7 cellular contexts compared by ENCODE assay signal in the genomic region with DNA sequence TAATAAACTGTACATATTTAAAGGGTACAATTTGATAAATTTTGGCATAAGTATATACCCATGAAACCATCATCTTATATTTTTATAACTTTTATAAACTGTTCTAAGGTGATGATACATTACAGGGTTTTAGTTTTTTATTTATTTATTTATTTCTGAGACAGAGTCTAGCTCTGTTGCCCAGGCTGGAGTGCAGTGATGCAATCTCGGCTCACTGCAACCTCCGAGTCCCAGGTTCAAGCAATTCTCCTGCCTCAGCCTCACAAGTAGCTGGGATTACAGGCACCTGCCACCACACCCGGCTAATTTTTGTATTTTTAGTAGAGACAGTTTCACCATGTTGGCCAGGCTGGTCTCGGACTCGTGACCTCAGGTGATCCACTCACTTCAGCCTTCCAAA. TPM values are rescaled to one million over a fixed set of nuclear protein-coding genes. Genes with fewer than 3 reads are reported as not detected.
DNase-seq lines count a peak whose midpoint lies in the region; ATAC-seq, FAIRE-seq and TF ChIP-seq lines count a peak whose summit lies in the region.
"Not testable (repeated sequence)": the region's sequence is repeated elsewhere in the genome, so short reads cannot be mapped to it uniquely, and the experiment has no call there.
"Had no signal": no experiment of that assay in that cellular context is flagged by ENCODE, and none has a peak within 500 bp of the region (broad histone marks: within the 10 kb centered on the region; RNA-seq: fewer than 3 reads in every experiment).

No MANE protein-coding gene starts in this region.

- not testable (repeated sequence) for H3K4me3 Mint-ChIP-seq in activated CD8-positive, alpha-beta T cell treated with anti-CD3 and anti-CD28 coated beads, Interleukin-2, amount 10 ng/mL, durations not matched to agents 7 days and 5 days; stimulated activated naive CD8-positive, alpha-beta T cell treated with anti-CD3 and anti-CD28 coated beads, Interleukin-15, amount 100 ng/mL, for 72 hours
- peak overlapping the region in 3 of 5 experiments; percentile 16 to 52 (median 30) for H3K4me3 Mint-ChIP-seq in brain

- not testable (repeated sequence) for H3K9ac ChIP-seq in HepG2 (ENCODE audit: insufficient read depth, low read depth, low read length)

- H3K27me3 Mint-ChIP-seq in activated CD8-positive, alpha-beta T cell treated with anti-CD3 and anti-CD28 coated beads, Interleukin-2, amount 10 ng/mL, durations not matched to agents 7 days and 5 days (ENCODE audit: low read depth); brain; stimulated activated naive CD8-positive, alpha-beta T cell treated with anti-CD3 and anti-CD28 coated beads, Interleukin-15, amount 100 ng/mL, for 72 hours: not testable (repeated sequence)

- H4K20me1 ChIP-seq in PC-9 (ENCODE audit: insufficient read depth); HepG2 (ENCODE audit: insufficient read depth, low read length): not testable (repeated sequence)

- TF ChIP-seq CTCF in A549 (IDR thresholded peaks at IDR 0.05); PC-9 (conservative IDR thresholded peaks at IDR 0.05); brain (conservative IDR thresholded peaks at IDR 0.05); HepG2 (CRISPR knock-in tag; IDR thresholded peaks at IDR 0.05): not testable (repeated sequence)

- H3K36me3 Mint-ChIP-seq in activated CD8-positive, alpha-beta T cell treated with anti-CD3 and anti-CD28 coated beads, Interleukin-2, amount 10 ng/mL, durations not matched to agents 7 days and 5 days (ENCODE audit: low read depth): peaks cover 37% of the 10 kb centered on the region
- not testable (repeated sequence) for H3K36me3 Mint-ChIP-seq in brain

- H3K4me2 ChIP-seq in A549; PC-9; HepG2 (ENCODE audit: low read depth, low read length): not testable (repeated sequence)

- POLR2A ChIA-PET in A549 (lab: Yijun Ruan, JAX) (interaction anchor here (7.0 kb wide), 1 partner anchor 14 kb away, joined by 70 read pairs; no protein-coding TSS in a partner anchor), PC-9 (lab: Charles Lee; ENCODE audit: unreplicated experiment) (interaction anchor here (0.7 kb wide), 1 partner anchor 39 kb away, joined by 4 read pairs; no protein-coding TSS in a partner anchor), HepG2 (lab: Yijun Ruan, JAX) (interaction anchor here (1.0 to 1.9 kb wide), 4 partner anchors 11 to 51 kb away, joined by 3 to 9 read pairs (median 4); no protein-coding TSS in a partner anchor)
- POLR2A ChIA-PET in activated CD8-positive, alpha-beta T cell treated with anti-CD3 and anti-CD28 coated beads, Interleukin-2, amount 10 ng/mL, durations not matched to agents 7 days and 5 days (lab: Charles Lee): interaction anchor here (0.9 kb wide), 1 partner anchor 14 kb away, joined by 3 read pairs; no protein-coding TSS in a partner anchor

- not testable (repeated sequence) for ATAC-seq in A549; activated CD8-positive, alpha-beta T cell treated with anti-CD3 and anti-CD28 coated beads, Interleukin-2, amount 10 ng/mL, durations not matched to agents 7 days and 5 days; HepG2; stimulated activated naive CD8-positive, alpha-beta T cell treated with anti-CD3 and anti-CD28 coated beads, Interleukin-15, amount 100 ng/mL, for 72 hours

- not testable (repeated sequence) for DNase-seq in A549 (ENCODE audit: low read depth in 1 of 2, low spot score in 1 of 2); PC-9; activated CD8-positive, alpha-beta T cell treated with anti-CD3 and anti-CD28 coated beads, Interleukin-2, amount 10 ng/mL, durations not matched to agents 7 days and 5 days; HepG2 (ENCODE audit: low spot score); stimulated activated naive CD8-positive, alpha-beta T cell treated with anti-CD3 and anti-CD28 coated beads, Interleukin-15, amount 100 ng/mL, for 72 hours

- FAIRE-seq in A549 (lab: Jason Lieb, UNC); HepG2 (lab: Jason Lieb, UNC): not testable (repeated sequence)

- intact Hi-C loops in PC-9 (cut with micrococcal nuclease; ENCODE audit: unreplicated experiment); HepG2 (cut with micrococcal nuclease; ENCODE audit: unreplicated experiment): not testable (repeated sequence)

- WGBS in A549 (ENCODE audit: missing lambda C conversion rate): 88% methylated on average over 5 of the region's 5 CpGs
- WGBS in HepG2 (ENCODE audit: low lambda C conversion rate): 91% methylated on average over 5 of the region's 5 CpGs

- not testable (repeated sequence) for H3K36me3 ChIP-seq in PC-9 (ENCODE audit: low read depth)
- peaks cover 6 to 18% of the 10 kb centered on the region in 2 experiments; a peak in 4 of 5 replicates for H3K36me3 ChIP-seq in HepG2 (replicated peaks in 1 of 2; ENCODE audit: control insufficient read depth in 1 of 2, insufficient read depth in 2 of 2, low read length in 2 of 2)

- BruUV-seq in PC-9 (replicated peaks; lab: Mats Ljungman, UMichigan); HepG2 (replicated peaks; lab: Mats Ljungman, UMichigan): not testable (repeated sequence)

- CTCF ChIA-PET in A549 (lab: Yijun Ruan, JAX): interaction anchor here (1.1 to 62.2 kb wide), 5 partner anchors 9 to 166 kb away, joined by 3 to 3429 read pairs (median 154); a partner anchor contains a TSS
- CTCF ChIA-PET in PC-9 (lab: Charles Lee): interaction anchor here (0.6 kb wide), 1 partner anchor 23 kb away, joined by 3 read pairs; no protein-coding TSS in a partner anchor
- CTCF ChIA-PET in activated CD8-positive, alpha-beta T cell treated with anti-CD3 and anti-CD28 coated beads, Interleukin-2, amount 10 ng/mL, durations not matched to agents 7 days and 5 days (lab: Charles Lee): interaction anchor here (3.1 to 6.0 kb wide), 2 partner anchors 14 to 167 kb away, joined by 24 to 29 read pairs; no protein-coding TSS in a partner anchor
- CTCF ChIA-PET in HepG2 (lab: Yijun Ruan, JAX; ENCODE audit: low intra/inter-chr PET ratio, low total read pairs): not testable (repeated sequence)

- H2AFZ ChIP-seq in PC-9; HepG2 (ENCODE audit: low read length): not testable (repeated sequence)

- peaks cover 72% of the 10 kb centered on the region for H3K4me1 ChIP-seq in A549
- peaks cover 41% of the 10 kb centered on the region for H3K4me1 ChIP-seq in PC-9 (replicated peaks; ENCODE audit: insufficient read depth)
- H3K4me1 ChIP-seq in HepG2 (ENCODE audit: insufficient read depth, low read length): peaks cover 27% of the 10 kb centered on the region

- not testable (repeated sequence) for TF ChIP-seq POLR2A in A549 (IDR thresholded peaks at IDR 0.05; ENCODE audit: low read length); HepG2 (IDR thresholded peaks at IDR 0.05; ENCODE audit: insufficient read depth in 1 of 2, low read depth in 2 of 2, low read length in 2 of 2)

- H3K27ac Mint-ChIP-seq in activated CD8-positive, alpha-beta T cell treated with anti-CD3 and anti-CD28 coated beads, Interleukin-2, amount 10 ng/mL, durations not matched to agents 7 days and 5 days: peak overlapping the region; percentile 52
- peak overlapping the region in 2 of 5 experiments; percentile 50 to 66 for H3K27ac Mint-ChIP-seq in brain
- peak overlapping the region; percentile 52 to 94 for H3K27ac Mint-ChIP-seq in stimulated activated naive CD8-positive, alpha-beta T cell treated with anti-CD3 and anti-CD28 coated beads, Interleukin-15, amount 100 ng/mL, for 72 hours

- H3K79me2 ChIP-seq in PC-9 (ENCODE audit: low read depth): peaks cover 41% of the 10 kb centered on the region
- H3K79me2 ChIP-seq in HepG2 (ENCODE audit: insufficient read depth, low read length): not testable (repeated sequence)

- not testable (repeated sequence) for H3K27me3 ChIP-seq in PC-9 (ENCODE audit: insufficient read depth, low read depth); HepG2 (ENCODE audit: control insufficient read depth in 1 of 2, insufficient read depth in 2 of 2, low read length in 2 of 2)

- TF ChIP-seq RAD21 in A549 (conservative IDR thresholded peaks at IDR 0.05 in 1 of 2, IDR thresholded peaks at IDR 0.05 in 1 of 2); HepG2 (CRISPR knock-in tag; IDR thresholded peaks at IDR 0.05): not testable (repeated sequence)

- H3K27ac ChIP-seq in A549 (peak overlapping the region; percentile 3 to 97; a peak in 3 of 6 replicates), PC-9 (peak overlapping the region; percentile 21; the same call in 1 of the 2 replicates)
- not testable (repeated sequence) for H3K27ac ChIP-seq in HepG2 (ENCODE audit: extremely low read length, insufficient read depth, low read length)

- not testable (repeated sequence) for H3K4me3 ChIP-seq in A549; PC-9; HepG2 (replicated peaks in 1 of 3; ENCODE audit: insufficient read depth in 1 of 3, low read depth in 2 of 3, low read length in 3 of 3)

- peaks cover 50% of the 10 kb centered on the region for H3K4me1 Mint-ChIP-seq in activated CD8-positive, alpha-beta T cell treated with anti-CD3 and anti-CD28 coated beads, Interleukin-2, amount 10 ng/mL, durations not matched to agents 7 days and 5 days (ENCODE audit: low read depth)
- H3K4me1 Mint-ChIP-seq in brain: peaks cover 14% of the 10 kb centered on the region
- H3K4me1 Mint-ChIP-seq in stimulated activated naive CD8-positive, alpha-beta T cell treated with anti-CD3 and anti-CD28 coated beads, Interleukin-15, amount 100 ng/mL, for 72 hours: peaks cover 65% of the 10 kb centered on the region

- in situ Hi-C loops in HepG2 (cut with HindIII; ENCODE audit: extremely low pct_ligation_motif_present, low pct_unique_long_range_greater_than_20kb): not testable (repeated sequence)

- peaks cover 69% of the 10 kb centered on the region for H3F3A ChIP-seq in PC-9 (ENCODE audit: insufficient read depth, low read depth)

- not testable (repeated sequence) for TF ChIP-seq EP300 in A549 (IDR thresholded peaks at IDR 0.05); HepG2 (IDR thresholded peaks at IDR 0.05; ENCODE audit: low read depth in 2 of 2, low read length in 2 of 2); HepG2 (CRISPR knock-in tag; IDR thresholded peaks at IDR 0.05; ENCODE audit: borderline replicate concordance)

- H3K9me2 ChIP-seq in PC-9 (ENCODE audit: insufficient read depth): not testable (repeated sequence)

- H3K9me3 Mint-ChIP-seq in activated CD8-positive, alpha-beta T cell treated with anti-CD3 and anti-CD28 coated beads, Interleukin-2, amount 10 ng/mL, durations not matched to agents 7 days and 5 days (ENCODE audit: insufficient read depth); brain; stimulated activated naive CD8-positive, alpha-beta T cell treated with anti-CD3 and anti-CD28 coated beads, Interleukin-15, amount 100 ng/mL, for 72 hours: not testable (repeated sequence)

- not testable (repeated sequence) for H3K9me3 ChIP-seq in A549; PC-9 (ENCODE audit: insufficient read depth, low read depth); HepG2 (ENCODE audit: low read length)

RNA-seq across cellular contexts. Expression of a gene that starts 3.6 kb away (rescaled TPM):
- polyA plus RNA-seq in A549 (2011; rRNA removed): 54.5 and 73.7 TPM in 2 replicates
- polyA plus RNA-seq in A549 (2012; cell fraction: cytosol; rRNA removed): 174 and 199 TPM in 2 replicates
- 280 and 344 TPM in 2 replicates for polyA plus RNA-seq in A549 (2012; cell fraction: nucleus; rRNA removed)
- 83.8 to 92.2 TPM (median 91.4 TPM) in 3 replicates for polyA plus RNA-seq in A549 (2017; fragmentation: RNase III; extraction: RNeasy Plus Mini Kit Qiagen cat#74134 plus additional on column Dnase treatment)
- polyA minus RNA-seq in A549 (2011; rRNA and poly(A)+ RNA removed): 31.1 and 36.1 TPM in 2 replicates
- 38.6 and 52.3 TPM in 2 replicates for total RNA-seq in PC-9 (2021)
- total RNA-seq in activated CD8-positive, alpha-beta T cell treated with anti-CD3 and anti-CD28 coated beads, Interleukin-2, amount 10 ng/mL, durations not matched to agents 7 days and 5 days: 10 to 100 TPM; 68.5 to 68.8 TPM
- polyA plus RNA-seq in brain (ENCODE audit: insufficient read depth, low read depth, low replicate concordance): 38.9 TPM
- total RNA-seq in HepG2 (2016; rRNA removed; fragmentation: Illumina TruSeq; extraction: Trizol): 31.4 and 48.6 TPM in 2 replicates
- 21.9 and 22.5 TPM in 2 replicates for total RNA-seq in HepG2 (2016; cell fraction: cytosol; rRNA removed; fragmentation: Illumina TruSeq; extraction: Trizol; ENCODE audit: low read depth)
- total RNA-seq in HepG2 (2016; cell fraction: insoluble cytoplasmic fraction; rRNA removed; fragmentation: Illumina TruSeq; extraction: Trizol): 34.5 and 55.6 TPM in 2 replicates
- 26.2 and 30.0 TPM in 2 replicates for total RNA-seq in HepG2 (2016; cell fraction: membrane; rRNA removed; fragmentation: Illumina TruSeq; extraction: Trizol)
- total RNA-seq in HepG2 (2016; cell fraction: nucleus; rRNA removed; fragmentation: Illumina TruSeq; extraction: Trizol): 41.8 and 49.7 TPM in 2 replicates
- polyA plus RNA-seq in HepG2 (2011; rRNA removed): 42.8 and 42.9 TPM in 2 replicates
- 24.5 and 47.2 TPM in 2 replicates for polyA plus RNA-seq in HepG2 (2011; cell fraction: cytosol; rRNA removed)
- 143 and 153 TPM in 2 replicates for polyA plus RNA-seq in HepG2 (2011; cell fraction: nucleus; rRNA removed)
- polyA plus RNA-seq in HepG2 (2012): 22.5 and 24.0 TPM in 2 replicates
- 20.3 and 23.1 TPM in 2 replicates for polyA plus RNA-seq in HepG2 (2016; cell fraction: cytosol; fragmentation: Illumina TruSeq; extraction: Trizol; ENCODE audit: low read depth)
- 30.7 and 32.5 TPM in 2 replicates for polyA plus RNA-seq in HepG2 (2016; cell fraction: insoluble cytoplasmic fraction; fragmentation: Illumina TruSeq; extraction: Trizol; ENCODE audit: low read depth)
- 20.1 and 23.2 TPM in 2 replicates for polyA plus RNA-seq in HepG2 (2016; cell fraction: membrane; fragmentation: Illumina TruSeq; extraction: Trizol; ENCODE audit: low read depth)
- 95.9 and 100 TPM in 2 replicates for polyA plus RNA-seq in HepG2 (2016; cell fraction: nucleus; fragmentation: Illumina TruSeq; extraction: Trizol; ENCODE audit: insufficient read depth, low read depth)
- 14.0 and 27.7 TPM in 2 replicates for polyA minus RNA-seq in HepG2 (2011; rRNA and poly(A)+ RNA removed; ENCODE audit: low replicate concordance)
- polyA minus RNA-seq in HepG2 (2011; cell fraction: cytosol; rRNA and poly(A)+ RNA removed): 5.2 and 5.9 TPM in 2 replicates
- 21.5 and 23.6 TPM in 2 replicates for polyA minus RNA-seq in HepG2 (2011; cell fraction: nucleus; rRNA and poly(A)+ RNA removed)

RNA-seq across cellular contexts. Expression of a gene that starts 18.2 kb away (rescaled TPM):
- polyA plus RNA-seq in A549 (2011; rRNA removed) (8.5 and 9.5 TPM in 2 replicates), A549 (2017; fragmentation: RNase III; extraction: RNeasy Plus Mini Kit Qiagen cat#74134 plus additional on column Dnase treatment) (11.3 to 13.1 TPM (median 12.6 TPM) in 3 replicates), brain (ENCODE audit: insufficient read depth, low read depth, low replicate concordance) (17.8 TPM), HepG2 (2011; rRNA removed) (3.9 and 5.1 TPM in 2 replicates)
- 11.0 and 13.2 TPM in 2 replicates for polyA plus RNA-seq in A549 (2012; cell fraction: cytosol; rRNA removed)
- polyA plus RNA-seq in A549 (2012; cell fraction: nucleus; rRNA removed): 16.6 and 18.3 TPM in 2 replicates
- 14.3 and 15.2 TPM in 2 replicates for polyA minus RNA-seq in A549 (2011; rRNA and poly(A)+ RNA removed)
- total RNA-seq in PC-9 (2021) (19.2 and 20.5 TPM in 2 replicates), HepG2 (2016; rRNA removed; fragmentation: Illumina TruSeq; extraction: Trizol) (4.2 and 4.4 TPM in 2 replicates)
- total RNA-seq in activated CD8-positive, alpha-beta T cell treated with anti-CD3 and anti-CD28 coated beads, Interleukin-2, amount 10 ng/mL, durations not matched to agents 7 days and 5 days: 10 to 100 TPM; 16.1 to 17.0 TPM
- 1.8 TPM in 2 replicates for total RNA-seq in HepG2 (2016; cell fraction: cytosol; rRNA removed; fragmentation: Illumina TruSeq; extraction: Trizol; ENCODE audit: low read depth)
- total RNA-seq in HepG2 (2016; cell fraction: insoluble cytoplasmic fraction; rRNA removed; fragmentation: Illumina TruSeq; extraction: Trizol): 4.1 and 4.5 TPM in 2 replicates
- 3.8 and 4.0 TPM in 2 replicates for total RNA-seq in HepG2 (2016; cell fraction: membrane; rRNA removed; fragmentation: Illumina TruSeq; extraction: Trizol)
- total RNA-seq in HepG2 (2016; cell fraction: nucleus; rRNA removed; fragmentation: Illumina TruSeq; extraction: Trizol): 3.8 and 3.9 TPM in 2 replicates
- polyA plus RNA-seq in HepG2 (2011; cell fraction: cytosol; rRNA removed): 4.8 TPM in 2 replicates
- polyA plus RNA-seq in HepG2 (2011; cell fraction: nucleus; rRNA removed): 6.2 and 6.9 TPM in 2 replicates
- polyA plus RNA-seq in HepG2 (2012): 6.6 and 10.2 TPM in 2 replicates
- polyA plus RNA-seq in HepG2 (2016; cell fraction: cytosol; fragmentation: Illumina TruSeq; extraction: Trizol; ENCODE audit: low read depth): 2.1 and 2.2 TPM in 2 replicates
- 8.6 and 11.0 TPM in 2 replicates for polyA plus RNA-seq in HepG2 (2016; cell fraction: insoluble cytoplasmic fraction; fragmentation: Illumina TruSeq; extraction: Trizol; ENCODE audit: low read depth)
- polyA plus RNA-seq in HepG2 (2016; cell fraction: membrane; fragmentation: Illumina TruSeq; extraction: Trizol; ENCODE audit: low read depth): 4.0 and 4.8 TPM in 2 replicates
- polyA plus RNA-seq in HepG2 (2016; cell fraction: nucleus; fragmentation: Illumina TruSeq; extraction: Trizol; ENCODE audit: insufficient read depth, low read depth): 7.7 and 8.7 TPM in 2 replicates
- 9.1 and 17.2 TPM in 2 replicates for polyA minus RNA-seq in HepG2 (2011; rRNA and poly(A)+ RNA removed; ENCODE audit: low replicate concordance)
- 4.5 and 4.6 TPM in 2 replicates for polyA minus RNA-seq in HepG2 (2011; cell fraction: cytosol; rRNA and poly(A)+ RNA removed)
- 7.9 and 8.1 TPM in 2 replicates for polyA minus RNA-seq in HepG2 (2011; cell fraction: nucleus; rRNA and poly(A)+ RNA removed)

RNA-seq across cellular contexts. Expression of a gene that starts 26.4 kb away (rescaled TPM):
- polyA plus RNA-seq in A549 (2011; rRNA removed) (141 and 196 TPM in 2 replicates), A549 (2017; fragmentation: RNase III; extraction: RNeasy Plus Mini Kit Qiagen cat#74134 plus additional on column Dnase treatment) (623 to 739 TPM (median 629 TPM) in 3 replicates), brain (ENCODE audit: insufficient read depth, low read depth, low replicate concordance) (609 TPM), HepG2 (2011; rRNA removed) (32.1 and 43.3 TPM in 2 replicates)
- polyA plus RNA-seq in A549 (2012; cell fraction: cytosol; rRNA removed): 483 and 502 TPM in 2 replicates
- 360 and 387 TPM in 2 replicates for polyA plus RNA-seq in A549 (2012; cell fraction: nucleus; rRNA removed)
- 49.1 and 91.6 TPM in 2 replicates for polyA minus RNA-seq in A549 (2011; rRNA and poly(A)+ RNA removed)
- total RNA-seq in PC-9 (2021) (250 and 277 TPM in 2 replicates), HepG2 (2016; rRNA removed; fragmentation: Illumina TruSeq; extraction: Trizol) (237 and 256 TPM in 2 replicates)
- total RNA-seq in activated CD8-positive, alpha-beta T cell treated with anti-CD3 and anti-CD28 coated beads, Interleukin-2, amount 10 ng/mL, durations not matched to agents 7 days and 5 days: 100 to 1,000 TPM; 301 to 319 TPM
- 86.3 and 92.6 TPM in 2 replicates for total RNA-seq in HepG2 (2016; cell fraction: cytosol; rRNA removed; fragmentation: Illumina TruSeq; extraction: Trizol; ENCODE audit: low read depth)
- 209 and 270 TPM in 2 replicates for total RNA-seq in HepG2 (2016; cell fraction: insoluble cytoplasmic fraction; rRNA removed; fragmentation: Illumina TruSeq; extraction: Trizol)
- total RNA-seq in HepG2 (2016; cell fraction: membrane; rRNA removed; fragmentation: Illumina TruSeq; extraction: Trizol): 67.0 and 88.4 TPM in 2 replicates
- total RNA-seq in HepG2 (2016; cell fraction: nucleus; rRNA removed; fragmentation: Illumina TruSeq; extraction: Trizol): 98.2 and 106 TPM in 2 replicates
- polyA plus RNA-seq in HepG2 (2011; cell fraction: cytosol; rRNA removed): 92.3 and 100 TPM in 2 replicates
- polyA plus RNA-seq in HepG2 (2011; cell fraction: nucleus; rRNA removed): 38.5 and 41.1 TPM in 2 replicates
- polyA plus RNA-seq in HepG2 (2012): 103 and 127 TPM in 2 replicates
- 83.0 and 101 TPM in 2 replicates for polyA plus RNA-seq in HepG2 (2016; cell fraction: cytosol; fragmentation: Illumina TruSeq; extraction: Trizol; ENCODE audit: low read depth)
- polyA plus RNA-seq in HepG2 (2016; cell fraction: insoluble cytoplasmic fraction; fragmentation: Illumina TruSeq; extraction: Trizol; ENCODE audit: low read depth): 221 and 271 TPM in 2 replicates
- 58.3 and 84.5 TPM in 2 replicates for polyA plus RNA-seq in HepG2 (2016; cell fraction: membrane; fragmentation: Illumina TruSeq; extraction: Trizol; ENCODE audit: low read depth)
- polyA plus RNA-seq in HepG2 (2016; cell fraction: nucleus; fragmentation: Illumina TruSeq; extraction: Trizol; ENCODE audit: insufficient read depth, low read depth): 169 and 181 TPM in 2 replicates
- 28.4 and 46.4 TPM in 2 replicates for polyA minus RNA-seq in HepG2 (2011; rRNA and poly(A)+ RNA removed; ENCODE audit: low replicate concordance)
- 50.6 and 65.7 TPM in 2 replicates for polyA minus RNA-seq in HepG2 (2011; cell fraction: cytosol; rRNA and poly(A)+ RNA removed)
- 30.4 and 32.2 TPM in 2 replicates for polyA minus RNA-seq in HepG2 (2011; cell fraction: nucleus; rRNA and poly(A)+ RNA removed)

RNA-seq across cellular contexts. Expression of a gene that starts 40.2 kb away (rescaled TPM):
- polyA plus RNA-seq in A549 (2011; rRNA removed) (19.0 and 20.1 TPM in 2 replicates), A549 (2017; fragmentation: RNase III; extraction: RNeasy Plus Mini Kit Qiagen cat#74134 plus additional on column Dnase treatment) (19.5 to 27.6 TPM (median 27.2 TPM) in 3 replicates), brain (ENCODE audit: insufficient read depth, low read depth, low replicate concordance) (0.27 TPM), HepG2 (2011; rRNA removed) (5.6 and 10.9 TPM in 2 replicates)
- 33.8 and 57.1 TPM in 2 replicates for polyA plus RNA-seq in A549 (2012; cell fraction: cytosol; rRNA removed)
- polyA plus RNA-seq in A549 (2012; cell fraction: nucleus; rRNA removed): 110 and 141 TPM in 2 replicates
- polyA minus RNA-seq in A549 (2011; rRNA and poly(A)+ RNA removed): 22.9 and 29.3 TPM in 2 replicates
- total RNA-seq in PC-9 (2021) (70.2 and 88.5 TPM in 2 replicates), HepG2 (2016; rRNA removed; fragmentation: Illumina TruSeq; extraction: Trizol) (0.42 and 0.69 TPM in 2 replicates)
- total RNA-seq in activated CD8-positive, alpha-beta T cell treated with anti-CD3 and anti-CD28 coated beads, Interleukin-2, amount 10 ng/mL, durations not matched to agents 7 days and 5 days: 1 to 10 TPM; 4.6 to 5.4 TPM
- 0.20 TPM in 1 of 2 replicates, not detected in the other for total RNA-seq in HepG2 (2016; cell fraction: cytosol; rRNA removed; fragmentation: Illumina TruSeq; extraction: Trizol; ENCODE audit: low read depth)
- total RNA-seq in HepG2 (2016; cell fraction: insoluble cytoplasmic fraction; rRNA removed; fragmentation: Illumina TruSeq; extraction: Trizol): 0.18 and 0.41 TPM in 2 replicates
- total RNA-seq in HepG2 (2016; cell fraction: membrane; rRNA removed; fragmentation: Illumina TruSeq; extraction: Trizol): 0.41 and 0.56 TPM in 2 replicates
- 0.50 and 0.63 TPM in 2 replicates for total RNA-seq in HepG2 (2016; cell fraction: nucleus; rRNA removed; fragmentation: Illumina TruSeq; extraction: Trizol)
- 5.4 and 6.9 TPM in 2 replicates for polyA plus RNA-seq in HepG2 (2011; cell fraction: cytosol; rRNA removed)
- polyA plus RNA-seq in HepG2 (2011; cell fraction: nucleus; rRNA removed): 29.9 and 34.7 TPM in 2 replicates
- 2.2 and 2.9 TPM in 2 replicates for polyA plus RNA-seq in HepG2 (2012)
- polyA plus RNA-seq in HepG2 (2016; cell fraction: cytosol; fragmentation: Illumina TruSeq; extraction: Trizol; ENCODE audit: low read depth): 0.05 and 0.19 TPM in 2 replicates
- polyA plus RNA-seq in HepG2 (2016; cell fraction: insoluble cytoplasmic fraction; fragmentation: Illumina TruSeq; extraction: Trizol; ENCODE audit: low read depth): 0.27 and 0.41 TPM in 2 replicates
- 0.14 and 0.18 TPM in 2 replicates for polyA plus RNA-seq in HepG2 (2016; cell fraction: membrane; fragmentation: Illumina TruSeq; extraction: Trizol; ENCODE audit: low read depth)
- polyA plus RNA-seq in HepG2 (2016; cell fraction: nucleus; fragmentation: Illumina TruSeq; extraction: Trizol; ENCODE audit: insufficient read depth, low read depth): 0.77 and 1.00 TPM in 2 replicates
- 20.1 and 31.6 TPM in 2 replicates for polyA minus RNA-seq in HepG2 (2011; rRNA and poly(A)+ RNA removed; ENCODE audit: low replicate concordance)
- 4.4 and 5.7 TPM in 2 replicates for polyA minus RNA-seq in HepG2 (2011; cell fraction: cytosol; rRNA and poly(A)+ RNA removed)
- 7.1 and 7.5 TPM in 2 replicates for polyA minus RNA-seq in HepG2 (2011; cell fraction: nucleus; rRNA and poly(A)+ RNA removed)
- total RNA-seq: A172 had no signal

RNA-seq across cellular contexts. Expression of a gene that starts 54.8 kb away (rescaled TPM):
- polyA plus RNA-seq in A549 (2011; rRNA removed): 400 and 545 TPM in 2 replicates
- polyA plus RNA-seq in A549 (2012; cell fraction: cytosol; rRNA removed): 90.1 and 91.1 TPM in 2 replicates
- 21.1 and 34.7 TPM in 2 replicates for polyA plus RNA-seq in A549 (2012; cell fraction: nucleus; rRNA removed)
- 452 to 573 TPM (median 525 TPM) in 3 replicates for polyA plus RNA-seq in A549 (2017; fragmentation: RNase III; extraction: RNeasy Plus Mini Kit Qiagen cat#74134 plus additional on column Dnase treatment)
- 119 and 127 TPM in 2 replicates for polyA minus RNA-seq in A549 (2011; rRNA and poly(A)+ RNA removed)
- total RNA-seq in PC-9 (2021): 425 and 486 TPM in 2 replicates
- total RNA-seq in activated CD8-positive, alpha-beta T cell treated with anti-CD3 and anti-CD28 coated beads, Interleukin-2, amount 10 ng/mL, durations not matched to agents 7 days and 5 days: 100 to 1,000 TPM; 491 to 520 TPM
- 703 TPM for polyA plus RNA-seq in brain (ENCODE audit: insufficient read depth, low read depth, low replicate concordance)
- total RNA-seq in HepG2 (2016; rRNA removed; fragmentation: Illumina TruSeq; extraction: Trizol): 553 and 842 TPM in 2 replicates
- 162 and 178 TPM in 2 replicates for total RNA-seq in HepG2 (2016; cell fraction: cytosol; rRNA removed; fragmentation: Illumina TruSeq; extraction: Trizol; ENCODE audit: low read depth)
- total RNA-seq in HepG2 (2016; cell fraction: insoluble cytoplasmic fraction; rRNA removed; fragmentation: Illumina TruSeq; extraction: Trizol): 553 and 885 TPM in 2 replicates
- 469 and 483 TPM in 2 replicates for total RNA-seq in HepG2 (2016; cell fraction: membrane; rRNA removed; fragmentation: Illumina TruSeq; extraction: Trizol)
- total RNA-seq in HepG2 (2016; cell fraction: nucleus; rRNA removed; fragmentation: Illumina TruSeq; extraction: Trizol): 195 and 213 TPM in 2 replicates
- polyA plus RNA-seq in HepG2 (2011; rRNA removed): 252 and 337 TPM in 2 replicates
- polyA plus RNA-seq in HepG2 (2011; cell fraction: cytosol; rRNA removed): 69.8 and 103 TPM in 2 replicates
- 25.8 and 30.1 TPM in 2 replicates for polyA plus RNA-seq in HepG2 (2011; cell fraction: nucleus; rRNA removed)
- 289 and 643 TPM in 2 replicates for polyA plus RNA-seq in HepG2 (2012)
- 377 and 391 TPM in 2 replicates for polyA plus RNA-seq in HepG2 (2016; cell fraction: cytosol; fragmentation: Illumina TruSeq; extraction: Trizol; ENCODE audit: low read depth)
- polyA plus RNA-seq in HepG2 (2016; cell fraction: insoluble cytoplasmic fraction; fragmentation: Illumina TruSeq; extraction: Trizol; ENCODE audit: low read depth): 1,249 and 1,398 TPM in 2 replicates
- 612 and 621 TPM in 2 replicates for polyA plus RNA-seq in HepG2 (2016; cell fraction: membrane; fragmentation: Illumina TruSeq; extraction: Trizol; ENCODE audit: low read depth)
- 448 and 485 TPM in 2 replicates for polyA plus RNA-seq in HepG2 (2016; cell fraction: nucleus; fragmentation: Illumina TruSeq; extraction: Trizol; ENCODE audit: insufficient read depth, low read depth)
- 78.7 and 95.4 TPM in 2 replicates for polyA minus RNA-seq in HepG2 (2011; rRNA and poly(A)+ RNA removed; ENCODE audit: low replicate concordance)
- 255 and 261 TPM in 2 replicates for polyA minus RNA-seq in HepG2 (2011; cell fraction: cytosol; rRNA and poly(A)+ RNA removed)
- 42.5 and 63.9 TPM in 2 replicates for polyA minus RNA-seq in HepG2 (2011; cell fraction: nucleus; rRNA and poly(A)+ RNA removed)
